ENCODE assay signal across 8 cellular contexts in genomic region chr22:41381329-41382097, GRCh38. TPM values are rescaled to one million over a fixed set of nuclear protein-coding genes. Genes with fewer than 3 reads are reported as not detected.
DNase-seq lines count a peak whose midpoint lies in the region; ATAC-seq and TF ChIP-seq lines count a peak whose summit lies in the region.

Gene TEF (plus strand): TSS chr22:41381942. CDS start chr22:41382045, 103 bp downstream.

- peak; percentile 75 for TF ChIP-seq POLR2A in ovary (IDR thresholded peaks at IDR 0.05)

- WGBS in ovary, 3 donors: 0 to 2% (median 1%) methylated on average over 53 to 84 of the region's 84 CpGs
- WGBS in thymus: under 1% methylated on average over 82 of the region's 84 CpGs

- peak within 1 kb of the TSS; percentile 94 to 98 for H3K27ac ChIP-seq in ovary
- H3K27ac ChIP-seq in thymus (ENCODE audit: low read depth): peak within 1 kb of the TSS; percentile 90

- intact Hi-C loops in Right ventricle myocardium superior (cut with DNase I) (no loop called here), ovary (cut with DNase I) (no loop called here)

- H3K4me3 ChIP-seq in GM12865 (ENCODE audit: low read depth, low read length): peak within 1 kb of the TSS; percentile 48
- H3K4me3 ChIP-seq in adipocyte (ENCODE audit: low read length): peak within 1 kb of the TSS; percentile 93
- H3K4me3 ChIP-seq in ovary: peak within 1 kb of the TSS; percentile 94
- peak within 1 kb of the TSS; percentile 85 for H3K4me3 ChIP-seq in thymus (ENCODE audit: low read length)

- ATAC-seq in HG02798 (IDR thresholded peaks at IDR 0.05; ENCODE audit: poor library complexity, unreplicated experiment): peak; percentile 89
- peak; percentile 86 for ATAC-seq in Right ventricle myocardium superior (ENCODE audit: poor library complexity)

- H3K36me3 ChIP-seq in adipocyte (ENCODE audit: control insufficient read depth, insufficient read depth, low read length, severe bottlenecking) (no peaks in the 10 kb centered on the region), ovary (no peaks in the 10 kb centered on the region), thymus (ENCODE audit: control insufficient read depth, insufficient read depth) (no peaks in the 10 kb centered on the region)

- H3K9me3 ChIP-seq in adipocyte (ENCODE audit: control insufficient read depth, low read length) (no peaks in the 10 kb centered on the region), ovary (no peaks in the 10 kb centered on the region), thymus (ENCODE audit: control insufficient read depth) (no peaks in the 10 kb centered on the region)

- DNase-seq in GM12865 (ENCODE audit: low read depth) (peak; percentile 99), NCI-H1417 treated with DMSO at 0.1 percent for 48 hours (lab: John Stamatoyannopoulos, UW) (peak; percentile 75), SW 1271 (lab: John Stamatoyannopoulos, UW) (peak; percentile 82 to 93), adipocyte (ENCODE audit: low read depth) (peak; percentile 99), Right ventricle myocardium superior (peak; percentile 99), ovary (peak; percentile 98 to 99 (median 99))

- peaks cover 19% of the 10 kb centered on the region for H3K4me1 ChIP-seq in adipocyte (ENCODE audit: control insufficient read depth, insufficient read depth, low read length)
- H3K4me1 ChIP-seq in ovary (ENCODE audit: insufficient read depth): peaks cover 11% of the 10 kb centered on the region
- peaks cover 8% of the 10 kb centered on the region for H3K4me1 ChIP-seq in thymus (ENCODE audit: control insufficient read depth, insufficient read depth, low read length)

- H3K9ac ChIP-seq in adipocyte (ENCODE audit: low read length): peak within 1 kb of the TSS; percentile 95

- TF ChIP-seq CTCF in GM12865 (IDR thresholded peaks at IDR 0.05; ENCODE audit: insufficient read depth, low read depth, low read length, missing control alignments) (no peak), ovary (IDR thresholded peaks at IDR 0.05) (no peak)

- TF ChIP-seq EP300 in ovary (IDR thresholded peaks at IDR 0.05): peak; percentile 33

- no peaks in the 10 kb centered on the region for H3K27me3 ChIP-seq in adipocyte (replicated peaks; ENCODE audit: control insufficient read depth, insufficient read depth, low read length)
- H3K27me3 ChIP-seq in ovary: no peaks in the 10 kb centered on the region
- H3K27me3 ChIP-seq in thymus (ENCODE audit: control insufficient read depth, insufficient read depth): no peaks in the 10 kb centered on the region

RNA-seq across cellular contexts. Expression of gene TEF, which starts in this region (rescaled TPM):
- 20.7 TPM for total RNA-seq in Right ventricle myocardium superior
- 10 to 100 TPM; 10.8 to 64.6 (median 49.6) TPM for total RNA-seq in ovary
- 10 to 100 TPM; 26.2 to 42.8 TPM for polyA plus RNA-seq in ovary
- polyA plus RNA-seq in thymus: 5.4 TPM

Comparison
In these comparisons a context has a peak if more than half of its experiments do, and no peak if none do; other contexts are left out.
1. Peak in every context shown above with its lines: DNase-seq, ATAC-seq, H3K4me3 ChIP-seq and H3K27ac ChIP-seq.